In the genomic region with DNA sequence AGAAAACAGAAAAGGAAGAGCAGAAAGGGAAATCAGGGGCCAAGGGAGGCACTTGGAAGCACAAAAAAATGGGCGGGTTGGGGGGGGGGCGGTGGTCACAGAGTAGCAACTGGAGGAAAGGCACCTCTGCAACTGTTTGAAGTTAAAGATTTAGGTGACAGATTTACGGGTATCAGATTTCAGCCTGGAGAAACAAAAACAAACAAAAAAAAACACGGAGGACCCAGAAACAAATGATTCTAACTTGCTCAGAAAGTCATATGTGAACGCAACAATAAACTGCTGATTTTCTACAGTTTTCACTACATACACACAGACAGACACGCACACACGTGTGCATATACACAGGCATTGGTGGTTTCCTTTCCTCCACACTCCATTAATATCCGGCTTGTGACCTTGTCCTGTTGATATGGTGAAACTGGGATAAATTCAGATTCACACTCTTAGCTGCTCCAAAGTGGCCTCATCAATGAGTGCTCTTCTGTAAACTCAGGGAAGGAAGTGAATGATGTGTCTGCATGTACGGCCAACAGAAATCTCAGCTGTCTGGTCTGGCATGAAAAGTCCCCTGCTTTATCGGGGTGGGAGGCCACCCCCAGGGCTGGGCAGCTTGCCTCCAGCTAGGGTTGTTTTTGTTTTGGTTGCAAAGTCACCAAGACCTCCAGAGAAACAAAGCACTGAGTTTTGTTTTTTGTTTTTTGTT, we compare ENCODE assay signal across 10 cellular contexts. TPM values are rescaled to one million over a fixed set of nuclear protein-coding genes. Genes with fewer than 3 reads are reported as not detected.
DNase-seq lines count a peak whose midpoint lies in the region; ATAC-seq and TF ChIP-seq lines count a peak whose summit lies in the region.
"Had no signal": no experiment of that assay in that cellular context is flagged by ENCODE, and none has a peak within 500 bp of the region (broad histone marks: within the 10 kb centered on the region; RNA-seq: fewer than 3 reads in every experiment).

No MANE protein-coding gene starts in this region.

- no peaks in the 10 kb centered on the region for H3K27me3 ChIP-seq in left ventricle myocardium inferior (ENCODE audit: low read depth)
- H3K27me3 ChIP-seq in upper lobe of left lung: no peaks in the 10 kb centered on the region
- H3K27me3 ChIP-seq: foreskin keratinocyte had no signal

- peak overlapping the region; percentile 63 to 88 for H3K4me3 Mint-ChIP-seq in activated T-cell treated with anti-CD3 and anti-CD28 coated beads, Interleukin-2, amount 50 U/mL, for 72 hours
- no peak overlapping the region for H3K4me3 Mint-ChIP-seq in activated T-cell treated with anti-CD3 and anti-CD28 coated beads, Interleukin-2, amount 50 U/mL, for 4 hours
- H3K4me3 Mint-ChIP-seq: activated naive CD4-positive, alpha-beta T cell treated with anti-CD3 and anti-CD28 coated beads for 36 hours had no signal

- no peaks in the 10 kb centered on the region for H3K9me3 ChIP-seq in left ventricle myocardium inferior (replicated peaks)
- no peaks in the 10 kb centered on the region for H3K9me3 ChIP-seq in upper lobe of left lung

- DNase-seq in activated T-cell treated with anti-CD3 and anti-CD28 coated beads, Interleukin-2, amount 50 U/mL, for 72 hours: no peak
- DNase-seq in activated T-cell treated with anti-CD3 and anti-CD28 coated beads, Interleukin-2, amount 50 U/mL, for 4 hours: no peak
- DNase-seq in left ventricle myocardium inferior (no peak), upper lobe of left lung (no peak), DMS114 treated with DMSO at 0.1 percent for 48 hours (lab: John Stamatoyannopoulos, UW; ENCODE audit: unreplicated experiment) (no peak), DMS53 treated with DMSO at 0.1 percent for 48 hours (lab: John Stamatoyannopoulos, UW; ENCODE audit: unreplicated experiment) (no peak), NCI-H1694 (lab: John Stamatoyannopoulos, UW) (no peak)
- DNase-seq: activated naive CD4-positive, alpha-beta T cell treated with anti-CD3 and anti-CD28 coated beads for 36 hours; foreskin keratinocyte had no signal

- H3K36me3 Mint-ChIP-seq in activated T-cell treated with anti-CD3 and anti-CD28 coated beads, Interleukin-2, amount 50 U/mL, for 72 hours (ENCODE audit: insufficient read depth in 2 of 2): peaks cover 2 to 7% of the 10 kb centered on the region in 2 donors
- H3K36me3 Mint-ChIP-seq in activated T-cell treated with anti-CD3 and anti-CD28 coated beads, Interleukin-2, amount 50 U/mL, for 4 hours (ENCODE audit: insufficient read depth): peaks cover 8% of the 10 kb centered on the region

- no peak for ATAC-seq in activated T-cell treated with anti-CD3 and anti-CD28 coated beads, Interleukin-2, amount 50 U/mL, for 72 hours (replicated peaks in 1 of 2)
- ATAC-seq in activated T-cell treated with anti-CD3 and anti-CD28 coated beads, Interleukin-2, amount 50 U/mL, for 4 hours: no peak
- ATAC-seq in HG03521 (IDR thresholded peaks at IDR 0.05; ENCODE audit: unreplicated experiment) (peak; percentile 28), upper lobe of left lung (ENCODE audit: low FRiP score in 2 of 2) (peak in 1 of 2 donors; percentile 42)
- ATAC-seq: foreskin keratinocyte had no signal

- H3K27me3 Mint-ChIP-seq in activated T-cell treated with anti-CD3 and anti-CD28 coated beads, Interleukin-2, amount 50 U/mL, for 72 hours (ENCODE audit: low read depth): peaks cover 28% of the 10 kb centered on the region
- no peaks in the 10 kb centered on the region for H3K27me3 Mint-ChIP-seq in activated T-cell treated with anti-CD3 and anti-CD28 coated beads, Interleukin-2, amount 50 U/mL, for 4 hours (ENCODE audit: low read depth)

- H3K4me3 ChIP-seq in left ventricle myocardium inferior (no peak overlapping the region), upper lobe of left lung (no peak overlapping the region)

- TF ChIP-seq CTCF in left ventricle myocardium inferior (IDR thresholded peaks at IDR 0.05; ENCODE audit: borderline replicate concordance) (no peak), upper lobe of left lung (IDR thresholded peaks at IDR 0.05) (no peak)

- intact Hi-C loops in left ventricle myocardium inferior (cut with micrococcal nuclease): no loop called here

- peak overlapping the region; percentile 85 for H3K27ac Mint-ChIP-seq in activated T-cell treated with anti-CD3 and anti-CD28 coated beads, Interleukin-2, amount 50 U/mL, for 72 hours
- H3K27ac Mint-ChIP-seq: activated naive CD4-positive, alpha-beta T cell treated with anti-CD3 and anti-CD28 coated beads for 36 hours had no signal

- TF ChIP-seq POLR2A in upper lobe of left lung (IDR thresholded peaks at IDR 0.05): no peak

- H3K4me1 ChIP-seq in left ventricle myocardium inferior (peaks cover 50% of the 10 kb centered on the region), upper lobe of left lung (peaks cover 0 to 23% (median 8%) of the 10 kb centered on the region in 4 donors)
- H3K4me1 ChIP-seq: foreskin keratinocyte had no signal

- H3K27ac ChIP-seq in left ventricle myocardium inferior (replicated peaks): peak overlapping the region; percentile 79
- H3K27ac ChIP-seq in upper lobe of left lung: peak overlapping the region; percentile 45 to 81 (median 72)
- H3K27ac ChIP-seq: foreskin keratinocyte had no signal

- H3K36me3 ChIP-seq in left ventricle myocardium inferior: no peaks in the 10 kb centered on the region
- H3K36me3 ChIP-seq in upper lobe of left lung: no peaks in the 10 kb centered on the region

- H3K9me3 Mint-ChIP-seq in activated T-cell treated with anti-CD3 and anti-CD28 coated beads, Interleukin-2, amount 50 U/mL, for 72 hours: peaks cover 0 to 3% of the 10 kb centered on the region in 2 donors
- H3K9me3 Mint-ChIP-seq in activated T-cell treated with anti-CD3 and anti-CD28 coated beads, Interleukin-2, amount 50 U/mL, for 4 hours: no peaks in the 10 kb centered on the region
- H3K9me3 Mint-ChIP-seq: activated naive CD4-positive, alpha-beta T cell treated with anti-CD3 and anti-CD28 coated beads for 36 hours had no signal

- TF ChIP-seq EP300 in upper lobe of left lung (IDR thresholded peaks at IDR 0.05): no peak

- H3K4me1 Mint-ChIP-seq in activated T-cell treated with anti-CD3 and anti-CD28 coated beads, Interleukin-2, amount 50 U/mL, for 72 hours (ENCODE audit: low read depth): peaks cover 32% of the 10 kb centered on the region
- peaks cover 29% of the 10 kb centered on the region for H3K4me1 Mint-ChIP-seq in activated T-cell treated with anti-CD3 and anti-CD28 coated beads, Interleukin-2, amount 50 U/mL, for 4 hours (ENCODE audit: low read depth)

- WGBS in upper lobe of left lung, 2 donors: 47% methylated on average over 8 to 10 of the region's 10 CpGs

RNA-seq across cellular contexts. Expression of a gene that starts 54.3 kb away (rescaled TPM):
- 1 to 10 TPM; 3.5 to 6.7 TPM for total RNA-seq in activated T-cell treated with anti-CD3 and anti-CD28 coated beads, Interleukin-2, amount 50 U/mL, for 72 hours
- total RNA-seq in activated T-cell treated with anti-CD3 and anti-CD28 coated beads, Interleukin-2, amount 50 U/mL, for 4 hours: 10 to 100 TPM in 1 of 3 donors, 1 to 10 TPM in 2; 8.3 to 10.4 (median 9.6) TPM
- 15.9 TPM for total RNA-seq in left ventricle myocardium inferior
- 10 to 100 TPM in 2 of 6 donors, 1 to 10 TPM in 4; 5.3 to 14.7 (median 9.1) TPM for total RNA-seq in upper lobe of left lung
